ENCODE assay signal across 1 cellular context in the genomic region with DNA sequence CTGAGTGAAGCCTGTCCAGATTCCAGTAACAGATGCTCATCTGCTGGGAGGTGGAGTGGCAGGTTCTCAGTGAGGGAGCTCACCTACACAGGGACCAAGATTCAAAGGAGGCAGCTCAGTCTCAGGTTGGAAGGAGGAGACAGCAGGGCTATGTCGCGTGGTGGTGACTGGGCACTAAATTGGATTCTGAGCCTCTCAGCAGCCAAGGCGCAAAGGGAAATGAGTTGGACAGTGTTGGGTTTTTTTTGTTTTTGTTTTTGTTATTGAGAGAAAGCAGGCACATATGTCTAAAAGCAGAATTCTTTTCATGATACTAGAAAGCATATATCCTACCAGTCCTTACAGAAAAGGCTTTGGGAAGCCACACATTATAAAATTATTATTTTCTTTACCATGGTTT.
TF ChIP-seq lines count a peak whose summit lies in the region.

No MANE protein-coding gene starts in this region.

TF ChIP-seq in HCT116, 20 proteins besides CTCF, POLR2A, EP300 and RAD21 (continued from another document):
- TF ChIP-seq YY1 (IDR thresholded peaks at IDR 0.05; ENCODE audit: extremely low read depth, insufficient replicate concordance, low read depth, low read length) (no peak), JUND (IDR thresholded peaks at IDR 0.05) (no peak), POLR2AphosphoS5 (IDR thresholded peaks at IDR 0.05; ENCODE audit: low read depth, low read length) (no peak), ELF1 (IDR thresholded peaks at IDR 0.05; ENCODE audit: borderline replicate concordance, low read depth) (no peak), FOSL1 (IDR thresholded peaks at IDR 0.05; ENCODE audit: low read depth) (no peak)
- TF ChIP-seq, protein P1, sequence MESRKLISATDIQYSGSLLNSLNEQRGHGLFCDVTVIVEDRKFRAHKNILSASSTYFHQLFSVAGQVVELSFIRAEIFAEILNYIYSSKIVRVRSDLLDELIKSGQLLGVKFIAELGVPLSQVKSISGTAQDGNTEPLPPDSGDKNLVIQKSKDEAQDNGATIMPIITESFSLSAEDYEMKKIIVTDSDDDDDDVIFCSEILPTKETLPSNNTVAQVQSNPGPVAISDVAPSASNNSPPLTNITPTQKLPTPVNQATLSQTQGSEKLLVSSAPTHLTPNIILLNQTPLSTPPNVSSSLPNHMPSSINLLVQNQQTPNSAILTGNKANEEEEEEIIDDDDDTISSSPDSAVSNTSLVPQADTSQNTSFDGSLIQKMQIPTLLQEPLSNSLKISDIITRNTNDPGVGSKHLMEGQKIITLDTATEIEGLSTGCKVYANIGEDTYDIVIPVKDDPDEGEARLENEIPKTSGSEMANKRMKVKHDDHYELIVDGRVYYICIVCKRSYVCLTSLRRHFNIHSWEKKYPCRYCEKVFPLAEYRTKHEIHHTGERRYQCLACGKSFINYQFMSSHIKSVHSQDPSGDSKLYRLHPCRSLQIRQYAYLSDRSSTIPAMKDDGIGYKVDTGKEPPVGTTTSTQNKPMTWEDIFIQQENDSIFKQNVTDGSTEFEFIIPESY (IDR thresholded peaks at IDR 0.05; ENCODE audit: extremely low read depth, insufficient replicate concordance, low read length): no peak
